1 cellular context compared by ENCODE assay signal in genomic region chr10:68810830-68811229, GRCh38. TPM values are rescaled to one million over a fixed set of nuclear protein-coding genes. Genes with fewer than 3 reads are reported as not detected.
"Had no signal": no experiment of that assay in that cellular context is flagged by ENCODE, and none has a peak within 500 bp of the region (broad histone marks: within the 10 kb centered on the region; RNA-seq: fewer than 3 reads in every experiment).

No MANE protein-coding gene starts in this region.

RNA-seq across cellular contexts. Expression of gene STOX1, which starts 16.5 kb away (rescaled TPM):
- total RNA-seq: GM23248 had no signal
- polyA plus RNA-seq: GM23248 had no signal
